Comparison of ENCODE assay signal across 8 cellular contexts in the genomic region with DNA sequence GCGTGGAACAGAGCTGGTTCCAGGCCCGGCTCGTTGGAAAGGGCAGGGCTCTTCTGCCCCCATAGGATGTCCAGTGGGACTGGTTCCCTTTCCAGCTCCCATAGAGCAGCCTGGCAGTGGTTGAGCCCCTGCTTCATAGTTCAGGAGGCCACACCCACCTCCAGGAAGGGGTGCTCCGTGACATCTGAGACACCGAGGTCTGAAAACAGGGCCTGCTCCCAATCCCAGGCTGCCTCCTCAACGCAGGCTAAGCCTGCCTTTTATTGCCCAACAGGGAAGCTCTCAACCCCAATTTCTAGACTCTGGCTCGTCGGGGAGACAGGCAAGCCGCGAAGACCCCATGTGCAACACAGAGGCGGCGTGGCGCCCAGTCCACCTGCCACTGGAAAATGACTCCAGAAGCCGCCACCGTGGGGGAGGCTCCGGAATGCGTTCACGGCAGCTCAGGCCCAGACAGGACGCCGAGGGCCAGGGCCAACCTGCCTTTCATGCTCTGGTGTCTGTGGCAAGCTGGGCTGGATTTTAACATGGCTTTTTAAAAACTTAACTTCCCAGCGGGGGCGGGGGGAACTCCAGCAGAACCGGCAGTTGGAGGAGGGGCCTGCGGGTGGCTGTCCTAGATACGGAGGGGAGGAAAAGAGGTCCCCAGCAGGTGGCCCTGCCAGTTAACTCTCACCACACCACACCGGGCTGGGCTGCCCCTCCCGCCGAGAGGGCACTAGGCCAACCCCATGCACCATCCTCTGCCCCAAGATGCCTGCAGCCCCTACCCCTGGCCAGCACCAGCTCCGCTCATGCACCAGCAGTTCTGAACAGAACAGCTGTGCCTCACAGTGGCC. TPM values are rescaled to one million over a fixed set of nuclear protein-coding genes. Genes with fewer than 3 reads are reported as not detected.
A peak's percentile ranks its signal among the peaks of the same experiment; 100 is the strongest.
DNase-seq lines count a peak whose midpoint lies in the region; ATAC-seq, FAIRE-seq and TF ChIP-seq lines count a peak whose summit lies in the region.

No MANE protein-coding gene starts in this region.

- FAIRE-seq in H1 (lab: Jason Lieb, UNC) (peak; percentile 83), pancreas (lab: Jason Lieb, UNC) (no peak)

- H2BK12ac ChIP-seq in H1 (ENCODE audit: low read depth, low read length): no peak overlapping the region; the same call in 1 of the 2 replicates

- DNase-seq in H7: peak; percentile 96
- peak; percentile 49 to 57 for DNase-seq in activated CD4-positive, alpha-beta T cell treated with anti-CD3 and anti-CD28 coated beads, Interleukin-2, amount 50 U/mL, for 48 hours
- peak in 1 of 2 experiments; percentile 85 for DNase-seq in H1 (ENCODE audit: low read depth in 1 of 2, low spot score in 2 of 2)
- DNase-seq in pancreas: peak in 3 of 6 donors; percentile 29 to 68 (median 32)
- no peak for DNase-seq in GM19238 (ENCODE audit: insufficient read length, low spot score)
- no peak for DNase-seq in KG1 (lab: John Stamatoyannopoulos, UW)

- H3K27ac ChIP-seq in H1 (ENCODE audit: low read depth, low read length): no peak overlapping the region; the same call in 1 of the 2 replicates
- H3K27ac ChIP-seq in pancreas: peak overlapping the region in 3 of 4 donors; percentile 19 to 39 (median 28)

- no peak for TF ChIP-seq RAD21 in H1 (IDR thresholded peaks at IDR 0.05 in 1 of 2, conservative IDR thresholded peaks at IDR 0.05 in 1 of 2; ENCODE audit: low read depth in 2 of 2, low read length in 2 of 2)

- H3K79me1 ChIP-seq in H1 (ENCODE audit: low read depth, low read length): peaks cover 12% of the 10 kb centered on the region

- H3K36me3 ChIP-seq in H7 (replicated peaks; ENCODE audit: control insufficient read depth, insufficient read depth, low read length) (peaks cover 9% of the 10 kb centered on the region), H1 (ENCODE audit: control insufficient read depth in 2 of 4, insufficient read depth in 4 of 4, low read length in 3 of 4) (peaks cover 7 to 26% (median 14%) of the 10 kb centered on the region in 4 experiments; a peak in 5 of 8 replicates), pancreas (peaks cover 2 to 43% (median 15%) of the 10 kb centered on the region in 3 donors)

- peak overlapping the region; percentile 82 for H4K91ac ChIP-seq in H1 (replicated peaks; ENCODE audit: insufficient read length, low read length)

- TF ChIP-seq POLR2A in H1 (IDR thresholded peaks at IDR 0.05; ENCODE audit: control extremely low read depth in 1 of 2, low read depth in 2 of 2, low read length in 2 of 2): no peak

- H3K4me1 ChIP-seq in H1 (replicated peaks in 1 of 4; ENCODE audit: control insufficient read depth in 3 of 4, insufficient read depth in 4 of 4, low read length in 3 of 4) (peaks cover 0 to 21% (median 16%) of the 10 kb centered on the region in 4 experiments; a peak in 6 of 7 replicates), pancreas (no peaks in the 10 kb centered on the region)

- H2AK5ac ChIP-seq in H1 (ENCODE audit: low read depth, low read length): no peak overlapping the region

- no peak overlapping the region for H3K14ac ChIP-seq in H1 (ENCODE audit: insufficient read length)

- peak overlapping the region; percentile 87 for H4K8ac ChIP-seq in H1 (ENCODE audit: extremely low read depth, insufficient read depth, low read length)

- no peak overlapping the region for H3K23ac ChIP-seq in H1 (ENCODE audit: insufficient read length)

- POLR2A ChIA-PET in H1 (lab: Charles Lee; ENCODE audit: partially characterized antibody): interaction anchor here (0.6 to 2.3 kb wide), 7 partner anchors 12 to 1205 kb away, joined by 3 to 16 read pairs (median 3); partner anchors contain the start of genes RPL36, SAFB and SAFB2

- H2BK15ac ChIP-seq in H1 (ENCODE audit: low read length): peak overlapping the region; percentile 40; the same call in 1 of the 2 replicates

- peaks cover 4 to 23% of the 10 kb centered on the region in 2 experiments for H4K20me1 ChIP-seq in H1 (replicated peaks in 1 of 2; ENCODE audit: control insufficient read depth in 1 of 2, insufficient read depth in 2 of 2, low read length in 2 of 2)

- CTCF ChIA-PET in H1 (lab: Charles Lee; ENCODE audit: partially characterized antibody): interaction anchor here (0.6 to 2.3 kb wide), 6 partner anchors 8 to 57 kb away, joined by 3 to 13 read pairs (median 4); no protein-coding TSS in a partner anchor

- H4K5ac ChIP-seq in H1 (ENCODE audit: insufficient read length, low read depth, low read length): peak overlapping the region; percentile 78

- no peak overlapping the region; a peak in 1 of 7 replicates for H3K9ac ChIP-seq in H1 (replicated peaks in 1 of 4; ENCODE audit: extremely low read depth in 1 of 4, low read depth in 3 of 4, low read length in 3 of 4)

- peaks cover 2% of the 10 kb centered on the region; the same call in 1 of the 2 replicates for H3K23me2 ChIP-seq in H1 (ENCODE audit: low read depth, low read length)

- no peaks in the 10 kb centered on the region for H3K27me3 ChIP-seq in H7 (ENCODE audit: control insufficient read depth, insufficient read depth, low read length)
- no peaks in the 10 kb centered on the region for H3K27me3 ChIP-seq in H1 (replicated peaks in 1 of 4; ENCODE audit: control insufficient read depth in 3 of 4, extremely low read depth in 1 of 4, insufficient read depth in 3 of 4, low read length in 3 of 4)
- no peaks in the 10 kb centered on the region for H3K27me3 ChIP-seq in pancreas

- TF ChIP-seq CTCF in H1 (IDR thresholded peaks at IDR 0.05; ENCODE audit: control extremely low read depth in 1 of 3, insufficient read depth in 1 of 3, low read depth in 1 of 3, low read length in 3 of 3) (no peak), pancreas (IDR thresholded peaks at IDR 0.05) (no peak)

- H2AFZ ChIP-seq in H1 (ENCODE audit: low read length): no peak overlapping the region

- intact Hi-C loops in pancreas (cut with DNase I): loop anchor here in 2 of 3 donors (10.0 kb wide), 1 partner anchor 551 kb away; no protein-coding TSS in a partner anchor

- H3K4ac ChIP-seq in H1 (replicated peaks; ENCODE audit: insufficient read length, low read depth, low read length): no peak overlapping the region

- 16% methylated on average over 29 of the region's 29 CpGs; no CpG with 5 or more reads in 1 of the 2 experiments for WGBS in H1 (ENCODE audit: extremely low coverage in 1 of 2, insufficient coverage in 1 of 2, insufficient read length in 1 of 2, insufficient replicate concordance in 2 of 2, low coverage in 1 of 2, low lambda C conversion rate in 2 of 2, missing lambda C conversion rate in 1 of 2), 2 experiments
- 60 to 63% methylated on average over 28 to 29 of the region's 29 CpGs for WGBS in pancreas, 2 donors

- no peak for TF ChIP-seq EP300 in H1 (IDR thresholded peaks at IDR 0.05; ENCODE audit: borderline replicate concordance in 1 of 2, low read depth in 2 of 2, low read length in 2 of 2)

- no peak overlapping the region for H3K56ac ChIP-seq in H1 (replicated peaks; ENCODE audit: insufficient read length, low read depth, low read length)

- no peak overlapping the region for H2BK20ac ChIP-seq in H1 (ENCODE audit: low read length)

- peak overlapping the region; percentile 83 for H3K18ac ChIP-seq in H1 (ENCODE audit: extremely low read depth, low read length)

- H2BK120ac ChIP-seq in H1 (replicated peaks; ENCODE audit: low read depth, low read length): no peak overlapping the region

- H2BK5ac ChIP-seq in H1 (ENCODE audit: low read depth, low read length): peak overlapping the region; percentile 75

- H3K4me2 ChIP-seq in H1 (ENCODE audit: insufficient read depth in 1 of 2, low read depth in 2 of 2, low read length in 2 of 2): peak overlapping the region; percentile 60 to 74

- no peaks in the 10 kb centered on the region for H3K79me2 ChIP-seq in H1 (ENCODE audit: control insufficient read depth in 1 of 2, insufficient read depth in 2 of 2, low read length in 2 of 2)

- H3K9me3 ChIP-seq in H1 (ENCODE audit: insufficient read depth in 2 of 2, low read depth in 1 of 2, low read length in 1 of 2): no peaks in the 10 kb centered on the region
- H3K9me3 ChIP-seq in pancreas: no peaks in the 10 kb centered on the region

- peak; percentile 15 to 47 (median 30) for ATAC-seq in pancreas
- ATAC-seq in GM19463 (IDR thresholded peaks at IDR 0.05; ENCODE audit: unreplicated experiment): no peak
- ATAC-seq in GM21447 (IDR thresholded peaks at IDR 0.05; ENCODE audit: unreplicated experiment): no peak

- no peak overlapping the region for H3K4me3 ChIP-seq in H7 (ENCODE audit: insufficient read depth, low read depth, low read length)
- H3K4me3 ChIP-seq in H1 (ENCODE audit: extremely low read depth in 1 of 4, insufficient read depth in 2 of 4, low read depth in 3 of 4, low read length in 4 of 4): peak overlapping the region in 3 of 4 experiments; percentile 6 to 52 (median 24); a peak in 4 of 8 replicates
- no peak overlapping the region for H3K4me3 ChIP-seq in pancreas

RNA-seq across cellular contexts. Expression of gene TINCR, which starts 17.9 kb away (rescaled TPM):
- total RNA-seq in H7 (2014; rRNA removed; shearing (Covaris generic)): 0.28 and 0.74 TPM in 2 replicates
- 0.48 and 0.52 TPM in 2 replicates for total RNA-seq in H1 (2021; fragmentation: NEBNext Ultra II Directional; extraction: Animal tissue kit (Norgen Biotek cat#: 25700))
- 1.2 and 1.4 TPM in 2 replicates for polyA plus RNA-seq in H1 (2011; rRNA removed)
- 1.1 TPM for polyA plus RNA-seq in H1 (2011; cell fraction: cytosol; rRNA removed)
- 0.86 TPM for polyA plus RNA-seq in H1 (2011; cell fraction: nucleus; rRNA removed)
- polyA plus RNA-seq in H1 (2012, experiment 1 of 2): 0.29 to 0.72 TPM (median 0.65 TPM) in 4 replicates
- 0.77 TPM for polyA plus RNA-seq in H1 (2012, experiment 2 of 2)
- 0.30 TPM for polyA plus RNA-seq in H1 (2013, experiment 1 of 2)
- 0.48 TPM for polyA plus RNA-seq in H1 (2013, experiment 2 of 2)
- polyA minus RNA-seq in H1 (2011; rRNA and poly(A)+ RNA removed): 0.27 and 0.38 TPM in 2 replicates
- 0.95 TPM for polyA minus RNA-seq in H1 (2011; cell fraction: cytosol; rRNA and poly(A)+ RNA removed)
- not detected for polyA minus RNA-seq in H1 (2011; cell fraction: nucleus; rRNA and poly(A)+ RNA removed)
- under 1 TPM in 5 of 6 donors, not detected in 1; 0.09 to 0.22 (median 0.19) TPM for total RNA-seq in pancreas
- under 1 TPM; 0.27 to 0.85 TPM for polyA plus RNA-seq in pancreas

RNA-seq across cellular contexts. Expression of gene SAFB2, which starts 36.9 kb away (rescaled TPM):
- 26.6 and 34.3 TPM in 2 replicates for total RNA-seq in H7 (2014; rRNA removed; shearing (Covaris generic))
- total RNA-seq in H1 (2021; fragmentation: NEBNext Ultra II Directional; extraction: Animal tissue kit (Norgen Biotek cat#: 25700)): 63.8 and 74.4 TPM in 2 replicates
- polyA plus RNA-seq in H1 (2011; rRNA removed) (14.8 and 31.1 TPM in 2 replicates), pancreas (100 to 1,000 TPM; 108 to 112 TPM)
- 21.4 TPM for polyA plus RNA-seq in H1 (2011; cell fraction: cytosol; rRNA removed)
- 72.7 TPM for polyA plus RNA-seq in H1 (2011; cell fraction: nucleus; rRNA removed)
- polyA plus RNA-seq in H1 (2012, experiment 1 of 2): 40.4 to 68.7 TPM (median 52.6 TPM) in 4 replicates
- polyA plus RNA-seq in H1 (2012, experiment 2 of 2): 15.1 TPM
- 37.8 TPM for polyA plus RNA-seq in H1 (2013, experiment 1 of 2)
- polyA plus RNA-seq in H1 (2013, experiment 2 of 2): 31.4 TPM
- polyA minus RNA-seq in H1 (2011; rRNA and poly(A)+ RNA removed): 13.9 and 21.9 TPM in 2 replicates
- 23.3 TPM for polyA minus RNA-seq in H1 (2011; cell fraction: cytosol; rRNA and poly(A)+ RNA removed)
- polyA minus RNA-seq in H1 (2011; cell fraction: nucleus; rRNA and poly(A)+ RNA removed): 44.7 TPM
- total RNA-seq in pancreas: 10 to 100 TPM; 35.0 to 68.3 (median 41.5) TPM

RNA-seq across cellular contexts. Expression of gene SAFB, which starts 37.2 kb away (rescaled TPM):
- 44.4 and 64.4 TPM in 2 replicates for total RNA-seq in H7 (2014; rRNA removed; shearing (Covaris generic))
- 109 and 110 TPM in 2 replicates for total RNA-seq in H1 (2021; fragmentation: NEBNext Ultra II Directional; extraction: Animal tissue kit (Norgen Biotek cat#: 25700))
- polyA plus RNA-seq in H1 (2011; rRNA removed): 27.0 and 69.5 TPM in 2 replicates
- 78.8 TPM for polyA plus RNA-seq in H1 (2011; cell fraction: cytosol; rRNA removed)
- polyA plus RNA-seq in H1 (2011; cell fraction: nucleus; rRNA removed): 109 TPM
- 76.7 to 104 TPM (median 87.6 TPM) in 4 replicates for polyA plus RNA-seq in H1 (2012, experiment 1 of 2)
- polyA plus RNA-seq in H1 (2012, experiment 2 of 2): 22.5 TPM
- polyA plus RNA-seq in H1 (2013, experiment 1 of 2): 49.9 TPM
- polyA plus RNA-seq in H1 (2013, experiment 2 of 2): 48.6 TPM
- 14.9 and 21.3 TPM in 2 replicates for polyA minus RNA-seq in H1 (2011; rRNA and poly(A)+ RNA removed)
- 46.4 TPM for polyA minus RNA-seq in H1 (2011; cell fraction: cytosol; rRNA and poly(A)+ RNA removed)
- polyA minus RNA-seq in H1 (2011; cell fraction: nucleus; rRNA and poly(A)+ RNA removed): 44.8 TPM
- 10 to 100 TPM; 28.9 to 52.8 (median 41.1) TPM for total RNA-seq in pancreas
- polyA plus RNA-seq in pancreas: 10 to 100 TPM; 63.5 to 84.3 TPM

Comparison
In these comparisons a context has a peak if more than half of its experiments do, and no peak if none do; other contexts are left out.
1. DNase-seq: peak in H7 (single experiment) and activated CD4-positive, alpha-beta T cell treated with anti-CD3 and anti-CD28 coated beads, Interleukin-2, amount 50 U/mL, for 48 hours (2 of 2); none in GM19238 (single experiment) and KG1 (single experiment).
2. H3K4me3 ChIP-seq: peak in H1 (3 of 4); none in H7 (single experiment) and pancreas (0 of 4).
3. ATAC-seq: peak in pancreas (4 of 4); none in GM19463 (single experiment) and GM21447 (single experiment).